18 cellular contexts compared by ENCODE assay signal in genomic region chr17:60304502-60304901, GRCh38.
DNase-seq lines count a peak whose midpoint lies in the region; ATAC-seq, FAIRE-seq and TF ChIP-seq lines count a peak whose summit lies in the region.
"Had no signal": no experiment of that assay in that cellular context is flagged by ENCODE, and none has a peak within 500 bp of the region (broad histone marks: within the 10 kb centered on the region; RNA-seq: fewer than 3 reads in every experiment).

No MANE protein-coding gene starts in this region.

- POLR2A ChIA-PET in naive thymus-derived CD8-positive, alpha-beta T cell (lab: Charles Lee): no interaction called here

- H3K36me3 Mint-ChIP-seq in T-helper 17 cell (ENCODE audit: low read depth): peaks cover 5% of the 10 kb centered on the region
- peaks cover 0 to 33% (median 17%) of the 10 kb centered on the region in 3 donors for H3K36me3 Mint-ChIP-seq in naive thymus-derived CD8-positive, alpha-beta T cell
- no peaks in the 10 kb centered on the region for H3K36me3 Mint-ChIP-seq in activated naive CD4-positive, alpha-beta T cell treated with anti-CD3 and anti-CD28 coated beads, Interleukin-2, amount 50 U/mL, for 72 hours

- no peaks in the 10 kb centered on the region for H3K9me3 Mint-ChIP-seq in naive thymus-derived CD8-positive, alpha-beta T cell
- no peaks in the 10 kb centered on the region for H3K9me3 Mint-ChIP-seq in activated naive CD4-positive, alpha-beta T cell treated with anti-CD3 and anti-CD28 coated beads, Interleukin-2, amount 50 U/mL, for 72 hours
- H3K9me3 Mint-ChIP-seq: T-helper 1 cell treated with Interleukin-12 subunit alpha and Interleukin-12 subunit beta and Interleukin-4 antibody, amounts not matched to agents 30 μg/mL and 1 μg/mL, for 36 hours had no signal

- FAIRE-seq in H54 (lab: Jason Lieb, UNC): peak; percentile 43
- FAIRE-seq: D721Med, HTR-8/SVneo, RCC 7860 had no signal

- no peaks in the 10 kb centered on the region for H3K9me3 ChIP-seq in T-helper 17 cell (ENCODE audit: control insufficient read depth, low read length, poor library complexity, severe bottlenecking)
- H3K9me3 ChIP-seq in mucosa of descending colon: no peaks in the 10 kb centered on the region
- no peaks in the 10 kb centered on the region for H3K9me3 ChIP-seq in Peyer's patch
- H3K9me3 ChIP-seq: BE2C, SK-N-SH had no signal

- peak overlapping the region; percentile 24 for H3K27ac Mint-ChIP-seq in T-helper 17 cell
- H3K27ac Mint-ChIP-seq in naive thymus-derived CD8-positive, alpha-beta T cell: no peak overlapping the region
- H3K27ac Mint-ChIP-seq in activated naive CD4-positive, alpha-beta T cell treated with anti-CD3 and anti-CD28 coated beads, Interleukin-2, amount 50 U/mL, for 72 hours: no peak overlapping the region
- H3K27ac Mint-ChIP-seq: T-helper 1 cell treated with Interleukin-12 subunit alpha and Interleukin-12 subunit beta and Interleukin-4 antibody, amounts not matched to agents 30 μg/mL and 1 μg/mL, for 36 hours had no signal

- no peak overlapping the region for H3K4me3 Mint-ChIP-seq in T-helper 17 cell
- H3K4me3 Mint-ChIP-seq in naive thymus-derived CD8-positive, alpha-beta T cell: no peak overlapping the region
- H3K4me3 Mint-ChIP-seq: T-helper 1 cell treated with Interleukin-12 subunit alpha and Interleukin-12 subunit beta and Interleukin-4 antibody, amounts not matched to agents 30 μg/mL and 1 μg/mL, for 36 hours had no signal

- H3K27me3 ChIP-seq in Peyer's patch: no peaks in the 10 kb centered on the region
- H3K27me3 ChIP-seq: BE2C had no signal

- no peak for DNase-seq in H54 (ENCODE audit: insufficient read length, low spot score)
- DNase-seq in T-helper 17 cell: no peak
- DNase-seq in mucosa of descending colon: no peak
- DNase-seq in naive thymus-derived CD8-positive, alpha-beta T cell: no peak
- DNase-seq in activated naive CD4-positive, alpha-beta T cell treated with anti-CD3 and anti-CD28 coated beads, Interleukin-2, amount 50 U/mL, for 72 hours (ENCODE audit: low spot score in 2 of 2): no peak
- DNase-seq in Peyer's patch: no peak
- DNase-seq in sciatic nerve (ENCODE audit: low spot score): no peak
- DNase-seq: BE2C, H7, NCI-H2029, NCI-H2227 treated with DMSO at 0.1 percent for 48 hours, NCI-H526 treated with DMSO at 0.1 percent for 48 hours, SK-N-SH, SW 1271 had no signal

- H3K4me1 ChIP-seq in mucosa of descending colon (ENCODE audit: low read depth) (peaks cover 13% of the 10 kb centered on the region), Peyer's patch (peaks cover 0 to 13% (median 0%) of the 10 kb centered on the region in 4 donors)
- H3K4me1 ChIP-seq: BE2C had no signal

- intact Hi-C loops in mucosa of descending colon (cut with DNase I, micrococcal nuclease): no loop called here
- intact Hi-C loops in sciatic nerve (cut with DNase I): no loop called here

- no peaks in the 10 kb centered on the region for H3K36me3 ChIP-seq in mucosa of descending colon (ENCODE audit: low read depth)
- no peaks in the 10 kb centered on the region for H3K36me3 ChIP-seq in Peyer's patch
- H3K36me3 ChIP-seq: BE2C had no signal

- TF ChIP-seq CTCF in mucosa of descending colon (IDR thresholded peaks at IDR 0.05): no peak
- TF ChIP-seq CTCF in Peyer's patch (IDR thresholded peaks at IDR 0.05): no peak

- no peak overlapping the region for H3K4me3 ChIP-seq in mucosa of descending colon
- H3K4me3 ChIP-seq in Peyer's patch: no peak overlapping the region

- ATAC-seq in T-helper 17 cell (no peak), mucosa of descending colon (peak; percentile 32), sciatic nerve (no peak)
- ATAC-seq in naive thymus-derived CD8-positive, alpha-beta T cell: no peak
- no peak for ATAC-seq in activated naive CD4-positive, alpha-beta T cell treated with anti-CD3 and anti-CD28 coated beads, Interleukin-2, amount 50 U/mL, for 72 hours

- no peaks in the 10 kb centered on the region for H3K27me3 Mint-ChIP-seq in T-helper 17 cell
- no peaks in the 10 kb centered on the region for H3K27me3 Mint-ChIP-seq in naive thymus-derived CD8-positive, alpha-beta T cell

- no peak for TF ChIP-seq POLR2A in H54 (IDR thresholded peaks at IDR 0.05; ENCODE audit: low read depth, low read length)
- no peak for TF ChIP-seq POLR2A in Peyer's patch (IDR thresholded peaks at IDR 0.05)

- no peak overlapping the region for H3K27ac ChIP-seq in Peyer's patch

- peaks cover 31% of the 10 kb centered on the region for H3K4me1 Mint-ChIP-seq in T-helper 17 cell
- peaks cover 19 to 29% (median 28%) of the 10 kb centered on the region in 4 donors for H3K4me1 Mint-ChIP-seq in naive thymus-derived CD8-positive, alpha-beta T cell
